In the genomic region with DNA sequence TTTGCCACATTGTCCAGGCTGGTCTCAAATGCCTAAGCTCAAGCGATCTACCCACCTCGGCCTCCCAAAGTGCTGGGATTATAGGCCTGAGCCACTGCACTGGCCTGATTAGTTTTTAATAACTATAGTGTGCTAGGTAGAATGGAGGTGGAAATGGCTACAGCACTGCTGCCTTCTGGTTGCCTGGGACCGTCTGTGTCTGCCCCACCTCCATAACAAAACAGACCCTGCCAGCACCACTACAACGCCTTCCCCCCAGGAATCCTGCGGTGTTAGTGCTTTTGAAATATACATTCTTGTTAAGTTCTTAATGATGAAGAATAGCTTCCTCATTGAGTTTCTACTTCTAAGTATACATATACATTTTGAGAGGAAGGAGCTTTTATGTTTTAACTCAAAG, we compare ENCODE assay signal across 12 cellular contexts.
"Had no signal": no experiment of that assay in that cellular context is flagged by ENCODE, and none has a peak within 500 bp of the region (broad histone marks: within the 10 kb centered on the region; RNA-seq: fewer than 3 reads in every experiment).

No MANE protein-coding gene starts in this region.

- H3K4me3 Mint-ChIP-seq: naive thymus-derived CD4-positive, alpha-beta T cell; nephron progenitor cell had no signal

- ATAC-seq: heart right ventricle; naive thymus-derived CD4-positive, alpha-beta T cell; sciatic nerve had no signal

- H3K27ac Mint-ChIP-seq: naive thymus-derived CD4-positive, alpha-beta T cell; nephron progenitor cell had no signal

- DNase-seq: dorsolateral prefrontal cortex; effector CD8-positive, alpha-beta T cell; heart right ventricle; hypothalamus; kidney glomerular epithelial cell; naive thymus-derived CD4-positive, alpha-beta T cell; stimulated activated naive CD4-positive, alpha-beta T cell; stomach; substantia nigra; transverse colon had no signal
